In the genomic region with DNA sequence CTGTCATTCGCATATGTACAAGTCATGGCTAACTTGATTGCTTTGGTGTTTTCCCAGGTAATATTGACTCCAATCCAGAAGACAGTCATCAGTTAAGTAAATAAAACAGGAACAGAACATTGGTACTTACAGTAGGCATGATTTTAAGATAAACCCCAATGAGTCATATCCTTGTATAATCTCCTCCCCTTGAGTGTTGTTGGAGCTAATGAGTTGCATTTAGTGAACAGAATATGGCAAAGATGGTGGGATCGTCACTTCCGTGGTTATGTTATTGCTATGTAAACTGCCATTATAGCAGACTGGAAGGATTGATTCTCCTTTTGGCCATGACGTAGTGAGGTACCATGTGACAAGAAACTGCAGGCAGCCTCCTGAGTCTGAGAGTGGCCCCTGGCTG, we compare ENCODE assay signal across 14 cellular contexts.
A peak's percentile ranks its signal among the peaks of the same experiment; 100 is the strongest.
DNase-seq lines count a peak whose midpoint lies in the region; ATAC-seq and TF ChIP-seq lines count a peak whose summit lies in the region.
"Had no signal": no experiment of that assay in that cellular context is flagged by ENCODE, and none has a peak within 500 bp of the region (broad histone marks: within the 10 kb centered on the region; RNA-seq: fewer than 3 reads in every experiment).

No MANE protein-coding gene starts in this region.

- H2AFZ ChIP-seq in GM23248 (no peak overlapping the region), PC-3 (ENCODE audit: low read length) (peak overlapping the region; percentile 56)

- BruUV-seq in PC-3 (replicated peaks; lab: Mats Ljungman, UMichigan) = no TSS peak

- H3K79me2 ChIP-seq in GM23248 (ENCODE audit: insufficient read depth) (no peaks in the 10 kb centered on the region), PC-3 (ENCODE audit: low read length) (no peaks in the 10 kb centered on the region)

- H3K9me3 Mint-ChIP-seq in CD14-positive monocyte = peaks cover 5 to 14% (median 11%) of the 10 kb centered on the region in 7 donors

- TF ChIP-seq CTCF in 22Rv1 (IDR thresholded peaks at IDR 0.05) = no peak
- no peak for TF ChIP-seq CTCF in PC-3 (conservative IDR thresholded peaks at IDR 0.05; ENCODE audit: low read depth, low read length)
- TF ChIP-seq CTCF in CD14-positive monocyte (IDR thresholded peaks at IDR 0.05) = no peak
- no peak for TF ChIP-seq CTCF in sigmoid colon (IDR thresholded peaks at IDR 0.05)

- no peak for TF ChIP-seq EP300 in sigmoid colon (IDR thresholded peaks at IDR 0.05)

- no peaks in the 10 kb centered on the region for H4K20me1 ChIP-seq in GM23248 (ENCODE audit: insufficient read depth)
- H4K20me1 ChIP-seq in PC-3 (ENCODE audit: low read length) = no peaks in the 10 kb centered on the region

- TF ChIP-seq POLR2A in sigmoid colon (IDR thresholded peaks at IDR 0.05) = no peak

- H3K4me3 Mint-ChIP-seq in CD14-positive monocyte = no peak overlapping the region
- H3K4me3 Mint-ChIP-seq: activated naive CD4-positive, alpha-beta T cell treated with anti-CD3 and anti-CD28 coated beads for 36 hours; WTC11 had no signal

- H3K36me3 ChIP-seq in GM23248 (ENCODE audit: low read depth) (no peaks in the 10 kb centered on the region), PC-3 (ENCODE audit: low read depth, low read length) (no peaks in the 10 kb centered on the region), esophagus (ENCODE audit: control insufficient read depth in 2 of 2, insufficient read depth in 2 of 2, low read length in 1 of 2) (no peaks in the 10 kb centered on the region), sigmoid colon (no peaks in the 10 kb centered on the region)
- H3K36me3 ChIP-seq: brain microvascular endothelial cell, prostate gland had no signal

- ATAC-seq in PC-3 = peak; percentile 97
- ATAC-seq: WTC11 had no signal

- in situ Hi-C loops in GM23248 (cut with MboI) = no loop called here

- no peaks in the 10 kb centered on the region for H3K36me3 Mint-ChIP-seq in CD14-positive monocyte

- H3K4me1 Mint-ChIP-seq in CD14-positive monocyte = no peaks in the 10 kb centered on the region

- 88% methylated on average over 4 of the region's 4 CpGs for WGBS in GM23248 (ENCODE audit: low coverage in 1 of 2, low lambda C conversion rate in 2 of 2, missing lambda C conversion rate in 2 of 2), 2 experiments
- WGBS in esophagus, 2 donors = 63 to 67% methylated on average over 4 of the region's 4 CpGs
- WGBS in sigmoid colon, 2 donors = 45 to 89% methylated on average over 4 of the region's 4 CpGs

- H3K4me3 ChIP-seq in GM23248 = no peak overlapping the region
- no peak overlapping the region for H3K4me3 ChIP-seq in PC-3 (ENCODE audit: low read length)
- H3K4me3 ChIP-seq in esophagus (ENCODE audit: low read depth in 1 of 2, low read length in 2 of 2) = peak overlapping the region in 1 of 2 donors; percentile 2
- no peak overlapping the region for H3K4me3 ChIP-seq in sigmoid colon
- H3K4me3 ChIP-seq: prostate gland had no signal

- H3K27me3 Mint-ChIP-seq in CD14-positive monocyte (ENCODE audit: low read depth in 3 of 3) = peaks cover 0 to 2% (median 0%) of the 10 kb centered on the region in 3 donors

- no peak overlapping the region for H3K27ac Mint-ChIP-seq in CD14-positive monocyte
- H3K27ac Mint-ChIP-seq: activated naive CD4-positive, alpha-beta T cell treated with anti-CD3 and anti-CD28 coated beads for 36 hours; WTC11 had no signal

- H3K27me3 ChIP-seq in GM23248 (replicated peaks; ENCODE audit: insufficient read depth) (no peaks in the 10 kb centered on the region), PC-3 (ENCODE audit: low read length) (no peaks in the 10 kb centered on the region), esophagus (ENCODE audit: control insufficient read depth in 1 of 2, insufficient read depth in 2 of 2, low read length in 2 of 2) (no peaks in the 10 kb centered on the region), sigmoid colon (no peaks in the 10 kb centered on the region)
- H3K27me3 ChIP-seq: brain microvascular endothelial cell had no signal

- CTCF ChIA-PET in PC-3 (lab: Charles Lee) = interaction anchor here (0.5 kb wide), 1 partner anchor 18 kb away, joined by 3 read pairs; no protein-coding TSS in a partner anchor

- H3K9me2 ChIP-seq in GM23248 (ENCODE audit: insufficient read depth) (no peaks in the 10 kb centered on the region), PC-3 (replicated peaks; ENCODE audit: low read length) (no peaks in the 10 kb centered on the region)

- H3F3A ChIP-seq in GM23248 (ENCODE audit: insufficient read depth) (no peaks in the 10 kb centered on the region), PC-3 (ENCODE audit: low read length, unreplicated experiment) (no peaks in the 10 kb centered on the region)

- H3K4me1 ChIP-seq in GM23248 (ENCODE audit: insufficient read depth) = no peaks in the 10 kb centered on the region; the same call in 1 of the 2 replicates
- H3K4me1 ChIP-seq in PC-3 (ENCODE audit: insufficient read depth, low read length) = peaks cover 18% of the 10 kb centered on the region
- peaks cover 0 to 4% of the 10 kb centered on the region in 2 donors for H3K4me1 ChIP-seq in esophagus (ENCODE audit: control insufficient read depth in 2 of 2, insufficient read depth in 2 of 2, low read length in 1 of 2)
- H3K4me1 ChIP-seq in sigmoid colon = peaks cover 0 to 7% (median 7%) of the 10 kb centered on the region in 4 donors
- H3K4me1 ChIP-seq: prostate gland had no signal

- H3K27ac ChIP-seq in 22Rv1 = peak overlapping the region; percentile 56
- no peak overlapping the region for H3K27ac ChIP-seq in GM23248
- peak overlapping the region; percentile 92 for H3K27ac ChIP-seq in PC-3 (ENCODE audit: low read length)
- H3K27ac ChIP-seq in esophagus (ENCODE audit: low read depth in 2 of 2, low read length in 1 of 2) = peak overlapping the region; percentile 77 to 85
- H3K27ac ChIP-seq in sigmoid colon = no peak overlapping the region
- H3K27ac ChIP-seq: brain microvascular endothelial cell, prostate gland had no signal

- no peak overlapping the region for H3K4me2 ChIP-seq in GM23248 (ENCODE audit: unreplicated experiment)
- H3K4me2 ChIP-seq in PC-3 (ENCODE audit: low read length) = peak overlapping the region; percentile 35

- intact Hi-C loops in PC-3 (cut with micrococcal nuclease) (loop anchor here (1.0 kb wide), 1 partner anchor 54 kb away; no protein-coding TSS in a partner anchor), CD14-positive monocyte (cut with micrococcal nuclease) (no loop called here), sigmoid colon (cut with DNase I) (no loop called here)

- POLR2A ChIA-PET in PC-3 (lab: Charles Lee; ENCODE audit: unreplicated experiment) = no interaction called here

- H3K9ac ChIP-seq in GM23248 (no peak overlapping the region), PC-3 (ENCODE audit: low read length) (peak overlapping the region; percentile 64)

- H3K9me3 ChIP-seq in GM23248 (ENCODE audit: low read depth) (no peaks in the 10 kb centered on the region), PC-3 (ENCODE audit: low read length) (no peaks in the 10 kb centered on the region), esophagus (ENCODE audit: control insufficient read depth in 2 of 2, insufficient read depth in 1 of 2, low read depth in 1 of 2, low read length in 1 of 2) (no peaks in the 10 kb centered on the region), sigmoid colon (no peaks in the 10 kb centered on the region)
- H3K9me3 ChIP-seq: prostate gland had no signal

- DNase-seq in GM23248 = peak; percentile 50
- DNase-seq in PC-3 = peak; percentile 97
- DNase-seq in CD14-positive monocyte (ENCODE audit: low spot score) = no peak
- no peak for DNase-seq in RPMI8226
- no peak for DNase-seq in pons (ENCODE audit: low spot score)
- DNase-seq in sigmoid colon = no peak
- DNase-seq: activated naive CD4-positive, alpha-beta T cell treated with anti-CD3 and anti-CD28 coated beads for 36 hours; brain microvascular endothelial cell; effector CD4-positive, alpha-beta T cell; NK-92 treated with Interleukin-12 subunit alpha and Interleukin-12 subunit beta, amount 100 ng/mL, for 24 hours had no signal

Comparison
In these comparisons a context has a peak if more than half of its experiments do, and no peak if none do; other contexts are left out.
1. H3K27ac ChIP-seq: peak in 22Rv1 (single experiment), PC-3 (single experiment) and esophagus (2 of 2); none in GM23248 (single experiment) and sigmoid colon (0 of 4).
2. DNase-seq: peak in GM23248 (single experiment) and PC-3 (single experiment); none in CD14-positive monocyte (single experiment), RPMI8226 (single experiment), pons (single experiment) and sigmoid colon (single experiment).